Comparison of ENCODE assay signal across 27 cellular contexts in genomic region chr9:107653263-107653821, GRCh38.
DNase-seq lines count a peak whose midpoint lies in the region; ATAC-seq and TF ChIP-seq lines count a peak whose summit lies in the region.
"Had no signal": no experiment of that assay in that cellular context is flagged by ENCODE, and none has a peak within 500 bp of the region (broad histone marks: within the 10 kb centered on the region; RNA-seq: fewer than 3 reads in every experiment).

No MANE protein-coding gene starts in this region.

- H3K4me1 ChIP-seq in BLaER1 treated with 17β-estradiol and CSF1 and Interleukin-3, amounts not matched to agents 10 nM and 100 nM: peaks cover 0 to 12% (median 9%) of the 10 kb centered on the region in 10 experiments; a peak in 14 of 20 replicates
- H3K4me1 ChIP-seq: left lung had no signal

- H3K4me1 Mint-ChIP-seq in endothelial cell (ENCODE audit: unreplicated experiment): no peaks in the 10 kb centered on the region
- H3K4me1 Mint-ChIP-seq: activated CD4-positive, alpha-beta T cell treated with anti-CD3 and anti-CD28 coated beads for 36 hours; immature natural killer cell; mesothelial cell of epicardium; natural killer cell had no signal

- no peak overlapping the region for H3K4me3 Mint-ChIP-seq in endothelial cell (ENCODE audit: unreplicated experiment)
- H3K4me3 Mint-ChIP-seq: activated CD4-positive, alpha-beta T cell treated with anti-CD3 and anti-CD28 coated beads for 36 hours; activated naive CD4-positive, alpha-beta T cell treated with anti-CD3 and anti-CD28 coated beads for 36 hours; CD4-positive, alpha-beta T cell; H9; immature natural killer cell; mesothelial cell of epicardium; natural killer cell had no signal

- ATAC-seq in left ventricle myocardium superior: peak; percentile 80
- ATAC-seq: activated CD4-positive, alpha-beta T cell treated with anti-CD3 and anti-CD28 coated beads for 36 hours; K562; left lung; natural killer cell had no signal

- H3K9me3 Mint-ChIP-seq in endothelial cell (ENCODE audit: unreplicated experiment): no peaks in the 10 kb centered on the region
- H3K9me3 Mint-ChIP-seq: activated naive CD4-positive, alpha-beta T cell treated with anti-CD3 and anti-CD28 coated beads for 36 hours; natural killer cell had no signal

- peak; percentile 30 for DNase-seq in DMS153 treated with DMSO at 0.1 percent for 48 hours (lab: John Stamatoyannopoulos, UW; ENCODE audit: unreplicated experiment)
- peak; percentile 72 for DNase-seq in NCI-H345 (lab: John Stamatoyannopoulos, UW)
- no peak for DNase-seq in left ventricle myocardium superior
- no peak for DNase-seq in ureter (ENCODE audit: low spot score)
- DNase-seq in posterior cingulate gyrus: no peak
- no peak for DNase-seq in endothelial cell (ENCODE audit: low spot score)
- DNase-seq: activated CD4-positive, alpha-beta T cell treated with anti-CD3 and anti-CD28 coated beads for 36 hours; activated naive CD4-positive, alpha-beta T cell treated with anti-CD3 and anti-CD28 coated beads for 36 hours; activated T-cell treated with anti-CD3 and anti-CD28 coated beads, Interleukin-2, amount 50 U/mL, for 48 hours; amniotic stem cell; CD4-positive, alpha-beta T cell; cortex of kidney; GF-D8; H9; immature natural killer cell; left lung; MM.1S; natural killer cell; NCI-H1930; NCI-H524 treated with DMSO at 0.1 percent for 48 hours; OCI-M1; ovary; SHP77; substantia nigra had no signal

- intact Hi-C loops in left ventricle myocardium superior (cut with micrococcal nuclease): no loop called here
- intact Hi-C loops in posterior cingulate gyrus (cut with DNase I): no loop called here

- H3K27ac ChIP-seq in BLaER1 treated with 17β-estradiol and CSF1 and Interleukin-3, amounts not matched to agents 10 nM and 100 nM: peak overlapping the region in 1 of 11 experiments; percentile 11; a peak in 1 of 22 replicates
- H3K27ac ChIP-seq: left lung, ovary had no signal

- no peaks in the 10 kb centered on the region for H3K36me3 ChIP-seq in BLaER1 treated with 17β-estradiol and CSF1 and Interleukin-3, amounts not matched to agents 10 nM and 100 nM
- H3K36me3 ChIP-seq: left lung, ovary had no signal

- no peaks in the 10 kb centered on the region for H3K27me3 ChIP-seq in BLaER1 treated with 17β-estradiol and CSF1 and Interleukin-3, amounts not matched to agents 10 nM and 100 nM
- H3K27me3 ChIP-seq: left lung, ovary had no signal

- H3K27me3 Mint-ChIP-seq in endothelial cell (ENCODE audit: unreplicated experiment): peaks cover 6% of the 10 kb centered on the region

- no peak overlapping the region for H3K4me3 ChIP-seq in BLaER1 treated with 17β-estradiol and CSF1 and Interleukin-3, amounts not matched to agents 10 nM and 100 nM
- H3K4me3 ChIP-seq: K562, left lung, ovary had no signal

- H4K20me1 ChIP-seq in BLaER1 treated with 17β-estradiol and CSF1 and Interleukin-3, amounts not matched to agents 10 nM and 100 nM: no peaks in the 10 kb centered on the region

- H3K4me2 ChIP-seq in BLaER1 treated with 17β-estradiol and CSF1 and Interleukin-3, amounts not matched to agents 10 nM and 100 nM: peak overlapping the region in 10 of 11 experiments; percentile 2 to 62 (median 42); a peak in 16 of 22 replicates

- H3K9me3 ChIP-seq in BLaER1 treated with 17β-estradiol and CSF1 and Interleukin-3, amounts not matched to agents 10 nM and 100 nM (replicated peaks in 1 of 11): peaks cover 0 to 6% (median 0%) of the 10 kb centered on the region in 11 experiments; a peak in 3 of 22 replicates
- H3K9me3 ChIP-seq: ovary had no signal

- no peak overlapping the region for H3K27ac Mint-ChIP-seq in endothelial cell (ENCODE audit: unreplicated experiment)
- H3K27ac Mint-ChIP-seq: activated CD4-positive, alpha-beta T cell treated with anti-CD3 and anti-CD28 coated beads for 36 hours; activated naive CD4-positive, alpha-beta T cell treated with anti-CD3 and anti-CD28 coated beads for 36 hours; CD4-positive, alpha-beta T cell; immature natural killer cell; mesothelial cell of epicardium; natural killer cell had no signal

- peak overlapping the region in 2 of 11 experiments; percentile 32 to 33; a peak in 3 of 22 replicates for H3K9ac ChIP-seq in BLaER1 treated with 17β-estradiol and CSF1 and Interleukin-3, amounts not matched to agents 10 nM and 100 nM

- H3K36me3 Mint-ChIP-seq in endothelial cell (ENCODE audit: low read depth, unreplicated experiment): peaks cover 3% of the 10 kb centered on the region
- H3K36me3 Mint-ChIP-seq: immature natural killer cell, mesothelial cell of epicardium, natural killer cell had no signal

- no peak for TF ChIP-seq CTCF in endothelial cell (IDR thresholded peaks at IDR 0.05; ENCODE audit: unreplicated experiment)

Comparison
In these comparisons a context has a peak if more than half of its experiments do, and no peak if none do; other contexts are left out.
1. DNase-seq: peak in DMS153 treated with DMSO at 0.1 percent for 48 hours (single experiment) and NCI-H345 (single experiment); none in left ventricle myocardium superior (single experiment), ureter (single experiment), posterior cingulate gyrus (0 of 10) and endothelial cell (single experiment).